ENCODE assay signal across 22 cellular contexts in the genomic region with DNA sequence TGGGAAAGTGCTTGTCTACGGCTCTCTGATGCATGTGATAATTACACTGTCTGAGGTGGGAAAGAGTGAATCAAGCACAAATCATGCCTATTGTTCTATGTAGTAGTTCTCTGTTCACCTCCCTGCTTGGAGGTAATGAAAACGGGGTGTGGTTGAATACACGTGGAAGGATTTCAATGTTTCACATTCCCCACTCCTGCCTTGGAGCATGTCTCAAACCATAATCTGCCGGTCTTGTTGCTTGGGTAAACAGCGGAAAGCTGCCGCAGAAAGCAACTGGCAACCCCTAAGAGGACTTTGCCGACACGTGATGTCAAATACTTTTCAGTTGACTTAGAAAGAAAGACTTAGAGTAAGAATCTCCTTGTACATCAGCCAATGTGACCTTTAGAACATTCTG.
"Had no signal": no experiment of that assay in that cellular context is flagged by ENCODE, and none has a peak within 500 bp of the region (broad histone marks: within the 10 kb centered on the region; RNA-seq: fewer than 3 reads in every experiment).

No MANE protein-coding gene starts in this region.

- H3K36me3 Mint-ChIP-seq: activated naive CD4-positive, alpha-beta T cell treated with anti-CD3 and anti-CD28 coated beads, Interleukin-2, amount 50 U/mL, for 24 hours; naive thymus-derived CD4-positive, alpha-beta T cell; neural progenitor cell; stimulated activated effector memory CD8-positive, alpha-beta T cell treated with anti-CD3 and anti-CD28 coated beads, Interleukin-12 subunit alpha, Interleukin-12 subunit beta, amount 100 ng/mL, for 72 hours had no signal

- ATAC-seq: activated CD4-positive, CD25-positive, alpha-beta regulatory T cell treated with anti-CD3 and anti-CD28 coated beads, Interleukin-2, amount 50 U/mL, for 24 hours; activated CD8-positive, alpha-beta T cell treated with anti-CD3 and anti-CD28 coated beads, Interleukin-2, amount 10 ng/mL, durations not matched to agents 7 days and 5 days; left ventricle myocardium superior; naive thymus-derived CD4-positive, alpha-beta T cell; sciatic nerve; stimulated activated effector memory CD8-positive, alpha-beta T cell treated with anti-CD3 and anti-CD28 coated beads, Interleukin-12 subunit alpha, Interleukin-12 subunit beta, amount 100 ng/mL, for 72 hours had no signal

- H3K27me3 ChIP-seq: ascending aorta, esophagus squamous epithelium, neural progenitor cell, testis, upper lobe of left lung had no signal

- H3K4me2 ChIP-seq: neural progenitor cell had no signal

- DNase-seq: activated CD4-positive, alpha-beta T cell treated with anti-CD3 and anti-CD28 coated beads, Interleukin-2, amount 10 ng/mL, durations not matched to agents 7 days and 5 days; activated CD8-positive, alpha-beta memory T cell treated with anti-CD3 and anti-CD28 coated beads, Interleukin-2, amount 50 U/mL, for 4 hours; activated CD8-positive, alpha-beta T cell treated with anti-CD3 and anti-CD28 coated beads, Interleukin-2, amount 10 ng/mL, durations not matched to agents 7 days and 5 days; activated effector memory CD4-positive, alpha-beta T cell treated with Interleukin-2 at 50 U/mL for 16 hours; activated T-cell treated with anti-CD3 and anti-CD28 coated beads, Interleukin-2, amount 50 U/mL, for 48 hours; effector CD4-positive, alpha-beta T cell; esophagus squamous epithelium; foreskin melanocyte; glutamatergic neuron; kidney; left ventricle myocardium superior; mesenchymal stem cell; naive thymus-derived CD4-positive, alpha-beta T cell; stimulated activated CD4-positive, alpha-beta T cell treated with anti-CD3 and anti-CD28 coated beads, Interleukin-4, amount 100 ng/mL, for 24 hours; testis; upper lobe of left lung had no signal

- H3K27ac Mint-ChIP-seq: activated CD4-positive, alpha-beta T cell treated with anti-CD3 and anti-CD28 coated beads, Interleukin-2, amount 10 ng/mL, durations not matched to agents 7 days and 5 days; activated CD8-positive, alpha-beta T cell treated with anti-CD3 and anti-CD28 coated beads, Interleukin-2, amount 10 ng/mL, durations not matched to agents 7 days and 5 days; activated naive CD4-positive, alpha-beta T cell treated with anti-CD3 and anti-CD28 coated beads, Interleukin-2, amount 50 U/mL, for 24 hours; naive thymus-derived CD4-positive, alpha-beta T cell; neural progenitor cell; stimulated activated effector memory CD8-positive, alpha-beta T cell treated with anti-CD3 and anti-CD28 coated beads, Interleukin-12 subunit alpha, Interleukin-12 subunit beta, amount 100 ng/mL, for 72 hours had no signal

- H3K4me1 Mint-ChIP-seq: activated CD4-positive, alpha-beta T cell treated with anti-CD3 and anti-CD28 coated beads, Interleukin-2, amount 10 ng/mL, durations not matched to agents 7 days and 5 days; activated naive CD4-positive, alpha-beta T cell treated with anti-CD3 and anti-CD28 coated beads, Interleukin-2, amount 50 U/mL, for 24 hours; naive thymus-derived CD4-positive, alpha-beta T cell; neural progenitor cell; stimulated activated effector memory CD8-positive, alpha-beta T cell treated with anti-CD3 and anti-CD28 coated beads, Interleukin-12 subunit alpha, Interleukin-12 subunit beta, amount 100 ng/mL, for 72 hours had no signal

- H3K36me3 ChIP-seq: ascending aorta, esophagus squamous epithelium, neural progenitor cell, upper lobe of left lung had no signal

- H3K27ac ChIP-seq: ascending aorta, neural progenitor cell, testis, upper lobe of left lung had no signal

- H3K9me3 ChIP-seq: ascending aorta, esophagus squamous epithelium, testis, upper lobe of left lung had no signal

- H3K4me1 ChIP-seq: ascending aorta, neural progenitor cell, testis had no signal

- H2AFZ ChIP-seq: neural progenitor cell had no signal

- H3K4me3 Mint-ChIP-seq: activated CD4-positive, alpha-beta T cell treated with anti-CD3 and anti-CD28 coated beads, Interleukin-2, amount 10 ng/mL, durations not matched to agents 7 days and 5 days; activated CD8-positive, alpha-beta T cell treated with anti-CD3 and anti-CD28 coated beads, Interleukin-2, amount 10 ng/mL, durations not matched to agents 7 days and 5 days; activated naive CD4-positive, alpha-beta T cell treated with anti-CD3 and anti-CD28 coated beads, Interleukin-2, amount 50 U/mL, for 24 hours; naive thymus-derived CD4-positive, alpha-beta T cell; neural progenitor cell; stimulated activated effector memory CD8-positive, alpha-beta T cell treated with anti-CD3 and anti-CD28 coated beads, Interleukin-12 subunit alpha, Interleukin-12 subunit beta, amount 100 ng/mL, for 72 hours had no signal

- H3K4me3 ChIP-seq: ascending aorta, esophagus squamous epithelium, neural progenitor cell, testis, upper lobe of left lung had no signal

- H3K9ac ChIP-seq: neural progenitor cell had no signal

- H3K9me3 Mint-ChIP-seq: activated CD4-positive, alpha-beta T cell treated with anti-CD3 and anti-CD28 coated beads, Interleukin-2, amount 10 ng/mL, durations not matched to agents 7 days and 5 days; activated naive CD4-positive, alpha-beta T cell treated with anti-CD3 and anti-CD28 coated beads, Interleukin-2, amount 50 U/mL, for 24 hours; stimulated activated effector memory CD8-positive, alpha-beta T cell treated with anti-CD3 and anti-CD28 coated beads, Interleukin-12 subunit alpha, Interleukin-12 subunit beta, amount 100 ng/mL, for 72 hours had no signal
